ENCODE assay signal across 1 cellular context in the genomic region with DNA sequence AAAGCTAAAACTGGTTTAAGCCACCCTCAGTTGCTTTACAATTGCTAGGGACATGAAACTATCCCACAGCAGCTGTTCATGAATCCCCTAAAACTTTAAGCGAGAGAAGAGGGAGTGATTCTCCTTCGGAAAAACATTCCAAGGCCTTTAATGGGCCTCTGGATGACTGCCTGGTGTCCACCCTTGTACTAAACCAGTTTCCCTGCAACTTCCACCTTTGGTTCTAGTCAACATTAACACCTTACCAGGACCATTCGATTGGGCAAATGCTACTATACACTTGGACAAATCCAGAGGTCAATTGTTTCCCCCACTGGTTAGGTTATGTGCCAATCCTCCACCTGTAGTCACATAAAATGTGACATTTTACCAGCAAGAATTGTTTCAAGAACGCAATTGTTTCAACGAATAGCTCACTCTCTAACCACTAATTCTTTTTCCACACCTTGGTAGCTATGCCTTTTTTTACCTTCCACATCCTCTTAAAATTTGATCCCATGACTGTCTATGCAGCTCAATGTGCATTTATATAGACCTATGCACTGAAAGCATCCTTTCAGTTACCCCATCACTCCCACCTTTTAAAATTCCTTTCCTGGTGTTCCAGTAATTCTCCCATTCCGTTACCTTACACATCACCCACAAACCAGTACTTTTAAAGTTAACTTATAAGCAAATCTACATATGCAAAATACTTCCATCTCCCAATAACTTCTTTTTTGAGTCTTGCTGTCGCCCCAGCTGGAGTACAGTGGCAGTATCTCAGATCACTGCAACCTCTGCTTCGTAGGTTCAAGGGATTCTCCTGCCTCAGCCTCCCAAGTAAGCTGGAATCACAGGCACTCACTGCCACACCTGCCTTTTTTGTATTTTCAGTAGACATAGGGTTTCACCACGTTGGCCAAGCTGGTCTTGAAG.
TF ChIP-seq lines count a peak whose summit lies in the region.

No MANE protein-coding gene starts in this region.

TF ChIP-seq in K562, 482 proteins besides CTCF, POLR2A, EP300 and RAD21 (continued from another document and continues in another):
- TF ChIP-seq, protein P1, sequence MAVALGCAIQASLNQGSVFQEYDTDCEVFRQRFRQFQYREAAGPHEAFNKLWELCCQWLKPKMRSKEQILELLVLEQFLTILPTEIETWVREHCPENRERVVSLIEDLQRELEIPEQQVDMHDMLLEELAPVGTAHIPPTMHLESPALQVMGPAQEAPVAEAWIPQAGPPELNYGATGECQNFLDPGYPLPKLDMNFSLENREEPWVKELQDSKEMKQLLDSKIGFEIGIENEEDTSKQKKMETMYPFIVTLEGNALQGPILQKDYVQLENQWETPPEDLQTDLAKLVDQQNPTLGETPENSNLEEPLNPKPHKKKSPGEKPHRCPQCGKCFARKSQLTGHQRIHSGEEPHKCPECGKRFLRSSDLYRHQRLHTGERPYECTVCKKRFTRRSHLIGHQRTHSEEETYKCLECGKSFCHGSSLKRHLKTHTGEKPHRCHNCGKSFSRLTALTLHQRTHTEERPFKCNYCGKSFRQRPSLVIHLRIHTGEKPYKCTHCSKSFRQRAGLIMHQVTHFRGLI (CRISPR knock-in tag; IDR thresholded peaks at IDR 0.05): no peak
- TF ChIP-seq HMG20A (CRISPR knock-in tag; conservative IDR thresholded peaks at IDR 0.05) (no peak), ELF2 (CRISPR knock-in tag; IDR thresholded peaks at IDR 0.05) (peak; percentile 78), NFXL1 (CRISPR knock-in tag; IDR thresholded peaks at IDR 0.05) (peak; percentile 96), ZNF699 (CRISPR knock-in tag; IDR thresholded peaks at IDR 0.05; ENCODE audit: insufficient replicate concordance) (no peak), PML (IDR thresholded peaks at IDR 0.05; ENCODE audit: low read length) (peak; percentile 84), PCBP2 (IDR thresholded peaks at IDR 0.05; ENCODE audit: low read depth, low read length, poor library complexity, severe bottlenecking) (peak; percentile 64), U2AF1 (optimal IDR thresholded peaks at IDR 0.05; ENCODE audit: low read depth, low read length) (no peak), NR1H2 (CRISPR knock-in tag; IDR thresholded peaks at IDR 0.05) (no peak), SUPT5H (IDR thresholded peaks at IDR 0.05) (peak; percentile 95), CREBBP (IDR thresholded peaks at IDR 0.05; ENCODE audit: low read depth, low read length) (no peak), HMGN3 (IDR thresholded peaks at IDR 0.05; ENCODE audit: borderline replicate concordance, extremely low read depth, insufficient read length, low read depth, low read length) (peak; percentile 36), POLR2G (IDR thresholded peaks at IDR 0.05; ENCODE audit: low read depth, low read length) (peak; percentile 19; the same call in 1 of the 2 replicates), NR4A1 (CRISPR knock-in tag; IDR thresholded peaks at IDR 0.05) (no peak), NR4A1 (tag; IDR thresholded peaks at IDR 0.05) (no peak), RBM14 (IDR thresholded peaks at IDR 0.05; ENCODE audit: borderline replicate concordance, insufficient read depth, low read depth, low read length) (no peak), SP1 (CRISPR knock-in tag; IDR thresholded peaks at IDR 0.05) (peak; percentile 25; the same call in 1 of the 2 replicates), FOXM1 (IDR thresholded peaks at IDR 0.05; ENCODE audit: low read depth) (no peak), FOXM1 (CRISPR knock-in tag; IDR thresholded peaks at IDR 0.05; ENCODE audit: low read depth) (no peak), ZNF707 (CRISPR knock-in tag; conservative IDR thresholded peaks at IDR 0.05) (no peak), SMAD2 (IDR thresholded peaks at IDR 0.05; ENCODE audit: low read depth, low read length) (no peak)
- TF ChIP-seq, protein P2, sequence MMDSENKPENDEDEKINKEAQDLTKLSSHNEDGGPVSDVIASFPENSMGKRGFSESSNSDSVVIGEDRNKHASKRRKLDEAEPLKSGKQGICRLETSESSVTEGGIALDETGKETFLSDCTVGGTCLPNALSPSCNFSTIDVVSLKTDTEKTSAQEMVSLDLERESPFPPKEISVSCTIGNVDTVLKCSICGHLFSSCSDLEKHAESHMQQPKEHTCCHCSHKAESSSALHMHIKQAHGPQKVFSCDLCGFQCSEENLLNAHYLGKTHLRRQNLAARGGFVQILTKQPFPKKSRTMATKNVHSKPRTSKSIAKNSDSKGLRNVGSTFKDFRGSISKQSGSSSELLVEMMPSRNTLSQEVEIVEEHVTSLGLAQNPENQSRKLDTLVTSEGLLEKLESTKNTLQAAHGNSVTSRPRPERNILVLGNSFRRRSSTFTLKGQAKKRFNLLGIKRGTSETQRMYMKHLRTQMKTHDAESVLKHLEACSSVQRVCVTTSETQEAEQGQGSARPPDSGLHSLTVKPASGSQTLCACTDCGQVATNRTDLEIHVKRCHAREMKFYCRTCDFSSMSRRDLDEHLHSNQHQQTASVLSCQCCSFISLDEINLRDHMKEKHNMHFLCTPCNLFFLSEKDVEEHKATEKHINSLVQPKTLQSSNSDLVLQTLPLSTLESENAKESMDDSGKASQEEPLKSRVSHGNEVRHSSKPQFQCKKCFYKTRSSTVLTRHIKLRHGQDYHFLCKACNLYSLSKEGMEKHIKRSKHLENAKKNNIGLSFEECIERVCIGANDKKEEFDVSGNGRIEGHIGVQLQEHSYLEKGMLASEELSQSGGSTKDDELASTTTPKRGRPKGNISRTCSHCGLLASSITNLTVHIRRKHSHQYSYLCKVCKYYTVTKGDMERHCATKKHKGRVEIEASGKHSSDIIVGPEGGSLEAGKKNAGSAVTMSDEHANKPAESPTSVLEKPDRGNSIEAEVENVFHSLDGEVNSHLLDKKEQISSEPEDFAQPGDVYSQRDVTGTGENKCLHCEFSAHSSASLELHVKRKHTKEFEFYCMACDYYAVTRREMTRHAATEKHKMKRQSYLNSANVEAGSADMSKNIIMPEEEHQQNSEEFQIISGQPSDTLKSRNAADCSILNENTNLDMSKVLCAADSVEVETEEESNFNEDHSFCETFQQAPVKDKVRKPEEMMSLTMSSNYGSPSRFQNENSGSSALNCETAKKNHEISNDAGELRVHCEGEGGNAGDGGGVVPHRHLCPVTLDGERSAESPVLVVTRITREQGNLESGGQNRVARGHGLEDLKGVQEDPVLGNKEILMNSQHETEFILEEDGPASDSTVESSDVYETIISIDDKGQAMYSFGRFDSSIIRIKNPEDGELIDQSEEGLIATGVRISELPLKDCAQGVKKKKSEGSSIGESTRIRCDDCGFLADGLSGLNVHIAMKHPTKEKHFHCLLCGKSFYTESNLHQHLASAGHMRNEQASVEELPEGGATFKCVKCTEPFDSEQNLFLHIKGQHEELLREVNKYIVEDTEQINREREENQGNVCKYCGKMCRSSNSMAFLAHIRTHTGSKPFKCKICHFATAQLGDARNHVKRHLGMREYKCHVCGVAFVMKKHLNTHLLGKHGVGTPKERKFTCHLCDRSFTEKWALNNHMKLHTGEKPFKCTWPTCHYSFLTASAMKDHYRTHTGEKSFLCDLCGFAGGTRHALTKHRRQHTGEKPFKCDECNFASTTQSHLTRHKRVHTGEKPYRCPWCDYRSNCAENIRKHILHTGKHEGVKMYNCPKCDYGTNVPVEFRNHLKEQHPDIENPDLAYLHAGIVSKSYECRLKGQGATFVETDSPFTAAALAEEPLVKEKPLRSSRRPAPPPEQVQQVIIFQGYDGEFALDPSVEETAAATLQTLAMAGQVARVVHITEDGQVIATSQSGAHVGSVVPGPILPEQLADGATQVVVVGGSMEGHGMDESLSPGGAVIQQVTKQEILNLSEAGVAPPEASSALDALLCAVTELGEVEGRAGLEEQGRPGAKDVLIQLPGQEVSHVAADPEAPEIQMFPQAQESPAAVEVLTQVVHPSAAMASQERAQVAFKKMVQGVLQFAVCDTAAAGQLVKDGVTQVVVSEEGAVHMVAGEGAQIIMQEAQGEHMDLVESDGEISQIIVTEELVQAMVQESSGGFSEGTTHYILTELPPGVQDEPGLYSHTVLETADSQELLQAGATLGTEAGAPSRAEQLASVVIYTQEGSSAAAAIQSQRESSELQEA (IDR thresholded peaks at IDR 0.05; ENCODE audit: low read depth): no peak
- TF ChIP-seq, protein P3, sequence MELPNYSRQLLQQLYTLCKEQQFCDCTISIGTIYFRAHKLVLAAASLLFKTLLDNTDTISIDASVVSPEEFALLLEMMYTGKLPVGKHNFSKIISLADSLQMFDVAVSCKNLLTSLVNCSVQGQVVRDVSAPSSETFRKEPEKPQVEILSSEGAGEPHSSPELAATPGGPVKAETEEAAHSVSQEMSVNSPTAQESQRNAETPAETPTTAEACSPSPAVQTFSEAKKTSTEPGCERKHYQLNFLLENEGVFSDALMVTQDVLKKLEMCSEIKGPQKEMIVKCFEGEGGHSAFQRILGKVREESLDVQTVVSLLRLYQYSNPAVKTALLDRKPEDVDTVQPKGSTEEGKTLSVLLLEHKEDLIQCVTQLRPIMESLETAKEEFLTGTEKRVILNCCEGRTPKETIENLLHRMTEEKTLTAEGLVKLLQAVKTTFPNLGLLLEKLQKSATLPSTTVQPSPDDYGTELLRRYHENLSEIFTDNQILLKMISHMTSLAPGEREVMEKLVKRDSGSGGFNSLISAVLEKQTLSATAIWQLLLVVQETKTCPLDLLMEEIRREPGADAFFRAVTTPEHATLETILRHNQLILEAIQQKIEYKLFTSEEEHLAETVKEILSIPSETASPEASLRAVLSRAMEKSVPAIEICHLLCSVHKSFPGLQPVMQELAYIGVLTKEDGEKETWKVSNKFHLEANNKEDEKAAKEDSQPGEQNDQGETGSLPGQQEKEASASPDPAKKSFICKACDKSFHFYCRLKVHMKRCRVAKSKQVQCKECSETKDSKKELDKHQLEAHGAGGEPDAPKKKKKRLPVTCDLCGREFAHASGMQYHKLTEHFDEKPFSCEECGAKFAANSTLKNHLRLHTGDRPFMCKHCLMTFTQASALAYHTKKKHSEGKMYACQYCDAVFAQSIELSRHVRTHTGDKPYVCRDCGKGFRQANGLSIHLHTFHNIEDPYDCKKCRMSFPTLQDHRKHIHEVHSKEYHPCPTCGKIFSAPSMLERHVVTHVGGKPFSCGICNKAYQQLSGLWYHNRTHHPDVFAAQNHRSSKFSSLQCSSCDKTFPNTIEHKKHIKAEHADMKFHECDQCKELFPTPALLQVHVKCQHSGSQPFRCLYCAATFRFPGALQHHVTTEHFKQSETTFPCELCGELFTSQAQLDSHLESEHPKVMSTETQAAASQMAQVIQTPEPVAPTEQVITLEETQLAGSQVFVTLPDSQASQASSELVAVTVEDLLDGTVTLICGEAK (IDR thresholded peaks at IDR 0.05): no peak
- TF ChIP-seq, protein P3 (CRISPR knock-in tag; IDR thresholded peaks at IDR 0.05): no peak
- TF ChIP-seq, protein P4, sequence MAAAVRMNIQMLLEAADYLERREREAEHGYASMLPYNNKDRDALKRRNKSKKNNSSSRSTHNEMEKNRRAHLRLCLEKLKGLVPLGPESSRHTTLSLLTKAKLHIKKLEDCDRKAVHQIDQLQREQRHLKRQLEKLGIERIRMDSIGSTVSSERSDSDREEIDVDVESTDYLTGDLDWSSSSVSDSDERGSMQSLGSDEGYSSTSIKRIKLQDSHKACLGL (CRISPR knock-in tag; IDR thresholded peaks at IDR 0.05; ENCODE audit: borderline replicate concordance, poor library complexity, severe bottlenecking): no peak
- TF ChIP-seq, protein P5, sequence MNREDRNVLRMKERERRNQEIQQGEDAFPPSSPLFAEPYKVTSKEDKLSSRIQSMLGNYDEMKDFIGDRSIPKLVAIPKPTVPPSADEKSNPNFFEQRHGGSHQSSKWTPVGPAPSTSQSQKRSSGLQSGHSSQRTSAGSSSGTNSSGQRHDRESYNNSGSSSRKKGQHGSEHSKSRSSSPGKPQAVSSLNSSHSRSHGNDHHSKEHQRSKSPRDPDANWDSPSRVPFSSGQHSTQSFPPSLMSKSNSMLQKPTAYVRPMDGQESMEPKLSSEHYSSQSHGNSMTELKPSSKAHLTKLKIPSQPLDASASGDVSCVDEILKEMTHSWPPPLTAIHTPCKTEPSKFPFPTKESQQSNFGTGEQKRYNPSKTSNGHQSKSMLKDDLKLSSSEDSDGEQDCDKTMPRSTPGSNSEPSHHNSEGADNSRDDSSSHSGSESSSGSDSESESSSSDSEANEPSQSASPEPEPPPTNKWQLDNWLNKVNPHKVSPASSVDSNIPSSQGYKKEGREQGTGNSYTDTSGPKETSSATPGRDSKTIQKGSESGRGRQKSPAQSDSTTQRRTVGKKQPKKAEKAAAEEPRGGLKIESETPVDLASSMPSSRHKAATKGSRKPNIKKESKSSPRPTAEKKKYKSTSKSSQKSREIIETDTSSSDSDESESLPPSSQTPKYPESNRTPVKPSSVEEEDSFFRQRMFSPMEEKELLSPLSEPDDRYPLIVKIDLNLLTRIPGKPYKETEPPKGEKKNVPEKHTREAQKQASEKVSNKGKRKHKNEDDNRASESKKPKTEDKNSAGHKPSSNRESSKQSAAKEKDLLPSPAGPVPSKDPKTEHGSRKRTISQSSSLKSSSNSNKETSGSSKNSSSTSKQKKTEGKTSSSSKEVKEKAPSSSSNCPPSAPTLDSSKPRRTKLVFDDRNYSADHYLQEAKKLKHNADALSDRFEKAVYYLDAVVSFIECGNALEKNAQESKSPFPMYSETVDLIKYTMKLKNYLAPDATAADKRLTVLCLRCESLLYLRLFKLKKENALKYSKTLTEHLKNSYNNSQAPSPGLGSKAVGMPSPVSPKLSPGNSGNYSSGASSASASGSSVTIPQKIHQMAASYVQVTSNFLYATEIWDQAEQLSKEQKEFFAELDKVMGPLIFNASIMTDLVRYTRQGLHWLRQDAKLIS (CRISPR knock-in tag; IDR thresholded peaks at IDR 0.05): peak; percentile 87; the same call in 1 of the 2 replicates
- TF ChIP-seq, protein P6, sequence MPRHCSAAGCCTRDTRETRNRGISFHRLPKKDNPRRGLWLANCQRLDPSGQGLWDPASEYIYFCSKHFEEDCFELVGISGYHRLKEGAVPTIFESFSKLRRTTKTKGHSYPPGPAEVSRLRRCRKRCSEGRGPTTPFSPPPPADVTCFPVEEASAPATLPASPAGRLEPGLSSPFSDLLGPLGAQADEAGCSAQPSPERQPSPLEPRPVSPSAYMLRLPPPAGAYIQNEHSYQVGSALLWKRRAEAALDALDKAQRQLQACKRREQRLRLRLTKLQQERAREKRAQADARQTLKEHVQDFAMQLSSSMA (CRISPR knock-in tag; IDR thresholded peaks at IDR 0.05): no peak; the same call in 1 of the 2 replicates
